ENCODE assay signal across 24 cellular contexts in the genomic region with DNA sequence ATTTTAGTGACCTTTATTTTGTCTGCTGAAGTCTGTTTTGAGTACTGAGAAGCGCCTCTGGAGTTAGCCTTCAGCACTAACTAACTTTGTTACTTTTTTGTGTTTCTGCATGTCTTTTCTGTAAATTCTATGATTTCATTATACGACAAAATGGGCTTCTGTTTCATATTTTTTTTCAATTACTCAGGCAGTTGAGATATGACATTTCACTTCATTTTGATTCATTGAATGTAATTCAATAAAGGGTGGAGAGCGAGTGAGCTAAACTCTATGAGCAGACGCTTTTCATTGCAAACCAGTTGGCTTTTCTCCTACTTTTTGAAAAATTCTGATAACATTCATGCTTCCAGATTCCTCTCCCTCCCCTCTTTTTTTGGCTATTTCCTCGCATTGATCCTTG.
"Had no signal": no experiment of that assay in that cellular context is flagged by ENCODE, and none has a peak within 500 bp of the region (broad histone marks: within the 10 kb centered on the region; RNA-seq: fewer than 3 reads in every experiment).

No MANE protein-coding gene starts in this region.

- H3K4me1 ChIP-seq: neural progenitor cell, parathyroid adenoma, psoas muscle, right lobe of liver, sigmoid colon, stomach, thyroid gland, upper lobe of left lung, vagina had no signal

- DNase-seq: natural killer cell; occipital lobe; ovary; posterior cingulate gyrus; psoas muscle; right cardiac atrium; right lobe of liver; sigmoid colon; small intestine; stimulated activated CD4-positive, alpha-beta T cell treated with anti-CD3 and anti-CD28 coated beads, Interleukin-15, amount 100 ng/mL, for 24 hours; stimulated activated CD4-positive, alpha-beta T cell treated with anti-CD3 and anti-CD28 coated beads, Interleukin-2, amount 100 ng/mL, for 24 hours; stimulated activated CD4-positive, alpha-beta T cell treated with anti-CD3 and anti-CD28 coated beads, Interleukin-2, amount 100 ng/mL, for 48 hours; stimulated activated CD4-positive, alpha-beta T cell treated with anti-CD3 and anti-CD28 coated beads, Interleukin-4, amount 100 ng/mL, for 24 hours; stimulated activated naive B cell treated with anti-CD40 and anti-IgM and Interleukin-4, amounts not matched to agents 10 μg/mL and 1 μg/mL and 100 μg/mL, for 72 hours; stimulated activated naive CD4-positive, alpha-beta T cell treated with Interleukin-2 at 50 U/mL for 16 hours; stomach; thyroid gland; trophoblast cell; upper lobe of left lung had no signal

- H3K27ac ChIP-seq: neural progenitor cell, ovary, parathyroid adenoma, psoas muscle, right lobe of liver, sigmoid colon, stomach, thoracic aorta, thyroid gland, upper lobe of left lung, vagina had no signal

- H3K4me2 ChIP-seq: neural progenitor cell had no signal

- H3K79me2 ChIP-seq: parathyroid adenoma had no signal

- H3K4me3 ChIP-seq: neural progenitor cell, ovary, psoas muscle, right lobe of liver, sigmoid colon, stomach, thoracic aorta, thyroid gland, tibial nerve, upper lobe of left lung, vagina had no signal

- H2AFZ ChIP-seq: neural progenitor cell, parathyroid adenoma had no signal

- H3K27me3 ChIP-seq: neural progenitor cell, ovary, right lobe of liver, sigmoid colon, stomach, thyroid gland, tibial nerve, upper lobe of left lung, vagina had no signal

- H3K36me3 ChIP-seq: neural progenitor cell, ovary, right lobe of liver, sigmoid colon, stomach, thoracic aorta, thyroid gland, tibial nerve, upper lobe of left lung, vagina had no signal

- H3K9ac ChIP-seq: neural progenitor cell, parathyroid adenoma had no signal

- H3K9me3 ChIP-seq: ovary, psoas muscle, right lobe of liver, sigmoid colon, stomach, thoracic aorta, thyroid gland, tibial nerve, upper lobe of left lung, vagina had no signal
